22 cellular contexts compared by ENCODE assay signal in the genomic region with DNA sequence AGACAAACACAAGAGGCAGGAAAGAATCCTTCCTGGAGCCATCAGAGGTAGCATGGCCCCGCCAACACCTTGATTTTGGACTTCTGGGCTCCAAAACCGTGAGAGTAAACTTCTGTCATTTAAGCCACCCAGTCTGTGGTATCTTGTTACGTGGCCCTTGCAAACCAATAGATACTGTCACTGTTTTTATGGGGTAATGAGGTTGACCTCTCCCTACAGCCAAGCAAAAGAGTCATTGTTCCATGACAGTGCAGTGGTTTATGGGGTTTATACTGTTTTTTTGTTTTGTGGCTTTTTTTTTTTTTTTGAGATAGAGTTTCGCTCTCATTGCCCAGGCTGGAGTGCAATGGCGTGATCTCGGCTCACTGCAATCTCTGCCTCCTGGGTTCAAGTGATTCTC. TPM values are rescaled to one million over a fixed set of nuclear protein-coding genes. Genes with fewer than 3 reads are reported as not detected.
DNase-seq lines count a peak whose midpoint lies in the region; ATAC-seq and TF ChIP-seq lines count a peak whose summit lies in the region.
"Had no signal": no experiment of that assay in that cellular context is flagged by ENCODE, and none has a peak within 500 bp of the region (broad histone marks: within the 10 kb centered on the region; RNA-seq: fewer than 3 reads in every experiment).

No MANE protein-coding gene starts in this region.

- no peak for TF ChIP-seq EP300 in stomach (IDR thresholded peaks at IDR 0.05)

- no peaks in the 10 kb centered on the region for H3K27me3 ChIP-seq in stomach
- H3K27me3 ChIP-seq: BE2C had no signal

- H3K4me3 ChIP-seq in HEK293 (ENCODE audit: low read depth, low read length): no peak overlapping the region
- no peak overlapping the region for H3K4me3 ChIP-seq in NB4 (ENCODE audit: low read depth, low read length)
- no peak overlapping the region for H3K4me3 ChIP-seq in stomach
- H3K4me3 ChIP-seq: dorsolateral prefrontal cortex had no signal

- H3K4me1 ChIP-seq in HEK293 (ENCODE audit: control insufficient read depth, insufficient read depth, low read length) (peaks cover 4% of the 10 kb centered on the region; the same call in 1 of the 2 replicates), stomach (no peaks in the 10 kb centered on the region)

- no peak overlapping the region for H3K27ac ChIP-seq in HEK293 (ENCODE audit: extremely low read depth, low read depth, low read length)
- no peak overlapping the region for H3K27ac ChIP-seq in stomach
- H3K27ac ChIP-seq: dorsolateral prefrontal cortex, KMS-11 had no signal

- intact Hi-C loops in stomach (cut with DNase I; ENCODE audit: low total_unique reads) (no loop called here), left cardiac atrium (cut with DNase I) (no loop called here)

- ATAC-seq in left cardiac atrium: no peak
- ATAC-seq: T-helper 17 cell had no signal

- TF ChIP-seq CTCF in HEK293 (tag by site-specific recombination; IDR thresholded peaks at IDR 0.05): no peak
- no peak for TF ChIP-seq CTCF in NB4 (IDR thresholded peaks at IDR 0.05; ENCODE audit: low read depth, low read length)
- TF ChIP-seq CTCF in stomach (IDR thresholded peaks at IDR 0.05): no peak
- TF ChIP-seq CTCF in GM20000 (IDR thresholded peaks at IDR 0.05; ENCODE audit: extremely low read depth, missing control alignments): no peak

- POLR2A ChIA-PET in HEK293 (lab: Yijun Ruan, JAX): no interaction called here

- CTCF ChIA-PET in HEK293 (lab: Yijun Ruan, JAX): no interaction called here

- DNase-seq in COLO829 (ENCODE audit: low spot score): peak; percentile 81
- peak; percentile 26 for DNase-seq in NB4 (ENCODE audit: low read depth)
- peak; percentile 56 for DNase-seq in foreskin melanocyte
- DNase-seq in stomach: no peak
- no peak for DNase-seq in activated naive CD4-positive, alpha-beta T cell treated with anti-CD3 and anti-CD28 coated beads, Interleukin-2, amount 50 U/mL, for 16 hours
- no peak for DNase-seq in GM20000 (ENCODE audit: low spot score)
- no peak for DNase-seq in left cardiac atrium
- DNase-seq: BE2C, cerebellar nuclear complex, COR-L47, DMS79, dorsolateral prefrontal cortex, GF-D8, H9, mesenchymal stem cell, NCI-H187, NCI-H526, nucleus accumbens, RPMI8226, T-helper 17 cell had no signal

- whole genome bisulfite sequencing in stomach, 5 donors: 89 to 96% (median 89%) methylated on average over 6 of the region's 6 CpGs

- TF ChIP-seq POLR2A in NB4 (IDR thresholded peaks at IDR 0.05; ENCODE audit: extremely low read depth, insufficient read length) (no peak), stomach (IDR thresholded peaks at IDR 0.05) (no peak)

- no peaks in the 10 kb centered on the region for H3K9me3 ChIP-seq in HEK293 (ENCODE audit: control insufficient read depth, insufficient read depth, low read depth, low read length)
- no peaks in the 10 kb centered on the region for H3K9me3 ChIP-seq in stomach
- H3K9me3 ChIP-seq: BE2C had no signal

- H3K36me3 ChIP-seq in HEK293 (ENCODE audit: control insufficient read depth in 2 of 2, insufficient read depth in 1 of 2, low read length in 2 of 2) (no peaks in the 10 kb centered on the region), stomach (no peaks in the 10 kb centered on the region)
- H3K36me3 ChIP-seq: BE2C had no signal

TF ChIP-seq in HEK293, 187 proteins besides CTCF, POLR2A, EP300 and RAD21:
- TF ChIP-seq, protein P1, sequence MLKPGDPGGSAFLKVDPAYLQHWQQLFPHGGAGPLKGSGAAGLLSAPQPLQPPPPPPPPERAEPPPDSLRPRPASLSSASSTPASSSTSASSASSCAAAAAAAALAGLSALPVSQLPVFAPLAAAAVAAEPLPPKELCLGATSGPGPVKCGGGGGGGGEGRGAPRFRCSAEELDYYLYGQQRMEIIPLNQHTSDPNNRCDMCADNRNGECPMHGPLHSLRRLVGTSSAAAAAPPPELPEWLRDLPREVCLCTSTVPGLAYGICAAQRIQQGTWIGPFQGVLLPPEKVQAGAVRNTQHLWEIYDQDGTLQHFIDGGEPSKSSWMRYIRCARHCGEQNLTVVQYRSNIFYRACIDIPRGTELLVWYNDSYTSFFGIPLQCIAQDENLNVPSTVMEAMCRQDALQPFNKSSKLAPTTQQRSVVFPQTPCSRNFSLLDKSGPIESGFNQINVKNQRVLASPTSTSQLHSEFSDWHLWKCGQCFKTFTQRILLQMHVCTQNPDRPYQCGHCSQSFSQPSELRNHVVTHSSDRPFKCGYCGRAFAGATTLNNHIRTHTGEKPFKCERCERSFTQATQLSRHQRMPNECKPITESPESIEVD (tag by site-specific recombination; IDR thresholded peaks at IDR 0.05): 0 out of 2 replicates have a peak, but pooled peaks have one; percentile 14
- TF ChIP-seq ZBTB21 (tag by site-specific recombination; IDR thresholded peaks at IDR 0.05) (no peak), FEZF1 (tag by site-specific recombination; IDR thresholded peaks at IDR 0.05) (peak; percentile 13; the same call in 1 of the 2 replicates), ZBTB8A (tag by site-specific recombination; IDR thresholded peaks at IDR 0.05) (no peak)

RNA-seq across cellular contexts. Expression of a gene that starts 32.8 kb away (rescaled TPM):
- total RNA-seq in stomach (1 to 10 TPM in 4 of 5 donors, under 1 TPM in 1; 0.87 to 7.8 (median 3.1) TPM), left cardiac atrium (1 to 10 TPM; 1.3 to 1.5 TPM)
- under 1 TPM; 0.15 to 0.56 (median 0.28) TPM for polyA plus RNA-seq in stomach

Comparison
In these comparisons a context has a peak if more than half of its experiments do, and no peak if none do; other contexts are left out.
1. DNase-seq: peak in COLO829 (single experiment), NB4 (single experiment) and foreskin melanocyte (single experiment); none in stomach (single experiment), activated naive CD4-positive, alpha-beta T cell treated with anti-CD3 and anti-CD28 coated beads, Interleukin-2, amount 50 U/mL, for 16 hours (single experiment), GM20000 (single experiment) and left cardiac atrium (single experiment).